In genomic region chr3:47009225-47010049, GRCh38 we compare ENCODE assay signal across 9 cellular contexts. TPM values are rescaled to one million over a fixed set of nuclear protein-coding genes. Genes with fewer than 3 reads are reported as not detected.
A peak's percentile ranks its signal among the peaks of the same experiment; 100 is the strongest.
DNase-seq lines count a peak whose midpoint lies in the region; ATAC-seq and TF ChIP-seq lines count a peak whose summit lies in the region.
"Had no signal": no experiment of that assay in that cellular context is flagged by ENCODE, and none has a peak within 500 bp of the region (broad histone marks: within the 10 kb centered on the region; RNA-seq: fewer than 3 reads in every experiment).

No MANE protein-coding gene starts in this region.

- intact Hi-C loops in left ventricle myocardium superior (cut with micrococcal nuclease) = no loop called here
- intact Hi-C loops in prostate gland (cut with DNase I) = loop anchor here (1.0 to 10.0 kb wide), 4 partner anchors 142 to 315 kb away; partner anchors contain the start of genes KIF9, KLHL18 and SETD2

- TF ChIP-seq CTCF in prostate gland (IDR thresholded peaks at IDR 0.05) = peak in 1 of 4 experiments; percentile 18

- H3K4me3 ChIP-seq in prostate gland = peak overlapping the region; percentile 36 to 48
- H3K4me3 ChIP-seq in urinary bladder (ENCODE audit: low read depth, low read length) = peak overlapping the region; percentile 35

- H3K27me3 ChIP-seq in prostate gland (replicated peaks; ENCODE audit: insufficient read depth) = no peaks in the 10 kb centered on the region

- TF ChIP-seq POLR2A in prostate gland (IDR thresholded peaks at IDR 0.05) = peak; percentile 74

- H3K4me1 ChIP-seq in prostate gland (replicated peaks) (no peaks in the 10 kb centered on the region), urinary bladder (ENCODE audit: insufficient read depth) (no peaks in the 10 kb centered on the region)

- ATAC-seq in HG03175 (IDR thresholded peaks at IDR 0.05; ENCODE audit: unreplicated experiment) = peak; percentile 68
- peak; percentile 94 for ATAC-seq in left ventricle myocardium superior

- H3K27ac ChIP-seq in prostate gland = peak overlapping the region; percentile 70 to 80
- H3K27ac ChIP-seq in urinary bladder (ENCODE audit: low read depth) = peak overlapping the region; percentile 86
- H3K27ac ChIP-seq: 22Rv1 had no signal

- peak; percentile 37 to 54 for DNase-seq in NCI-H2081 (lab: John Stamatoyannopoulos, UW)
- no peak for DNase-seq in NCI-H2081 treated with DMSO at 0.1 percent for 48 hours (lab: John Stamatoyannopoulos, UW)
- DNase-seq in T follicular helper cell (ENCODE audit: low read depth) = peak; percentile 62
- peak; percentile 79 for DNase-seq in amniotic stem cell (lab: John Stamatoyannopoulos, UW)
- DNase-seq in left ventricle myocardium superior = peak; percentile 94
- DNase-seq in prostate gland (ENCODE audit: low spot score) = peak; percentile 84

- H3K9me3 ChIP-seq in prostate gland = no peaks in the 10 kb centered on the region

- WGBS in prostate gland = 7% methylated on average over 65 of the region's 81 CpGs
- WGBS in urinary bladder = 2% methylated on average over 81 of the region's 81 CpGs

- H3K36me3 ChIP-seq in prostate gland (no peaks in the 10 kb centered on the region), urinary bladder (ENCODE audit: insufficient read depth) (no peaks in the 10 kb centered on the region)

RNA-seq across cellular contexts. Expression of gene NBEAL2, which starts 30.0 kb away (rescaled TPM):
- total RNA-seq in left ventricle myocardium superior = 11.4 TPM
- 10 to 100 TPM; 25.8 to 53.5 TPM for total RNA-seq in prostate gland
- total RNA-seq in urinary bladder = 13.1 TPM
- 26.5 TPM for polyA plus RNA-seq in urinary bladder

RNA-seq across cellular contexts. Expression of gene CCDC12, which starts 32.9 kb away (rescaled TPM):
- total RNA-seq in left ventricle myocardium superior (29.6 TPM), prostate gland (10 to 100 TPM; 34.6 to 78.7 TPM), urinary bladder (17.6 TPM)
- polyA plus RNA-seq in urinary bladder = 60.7 TPM
